14 cellular contexts compared by ENCODE assay signal in the genomic region with DNA sequence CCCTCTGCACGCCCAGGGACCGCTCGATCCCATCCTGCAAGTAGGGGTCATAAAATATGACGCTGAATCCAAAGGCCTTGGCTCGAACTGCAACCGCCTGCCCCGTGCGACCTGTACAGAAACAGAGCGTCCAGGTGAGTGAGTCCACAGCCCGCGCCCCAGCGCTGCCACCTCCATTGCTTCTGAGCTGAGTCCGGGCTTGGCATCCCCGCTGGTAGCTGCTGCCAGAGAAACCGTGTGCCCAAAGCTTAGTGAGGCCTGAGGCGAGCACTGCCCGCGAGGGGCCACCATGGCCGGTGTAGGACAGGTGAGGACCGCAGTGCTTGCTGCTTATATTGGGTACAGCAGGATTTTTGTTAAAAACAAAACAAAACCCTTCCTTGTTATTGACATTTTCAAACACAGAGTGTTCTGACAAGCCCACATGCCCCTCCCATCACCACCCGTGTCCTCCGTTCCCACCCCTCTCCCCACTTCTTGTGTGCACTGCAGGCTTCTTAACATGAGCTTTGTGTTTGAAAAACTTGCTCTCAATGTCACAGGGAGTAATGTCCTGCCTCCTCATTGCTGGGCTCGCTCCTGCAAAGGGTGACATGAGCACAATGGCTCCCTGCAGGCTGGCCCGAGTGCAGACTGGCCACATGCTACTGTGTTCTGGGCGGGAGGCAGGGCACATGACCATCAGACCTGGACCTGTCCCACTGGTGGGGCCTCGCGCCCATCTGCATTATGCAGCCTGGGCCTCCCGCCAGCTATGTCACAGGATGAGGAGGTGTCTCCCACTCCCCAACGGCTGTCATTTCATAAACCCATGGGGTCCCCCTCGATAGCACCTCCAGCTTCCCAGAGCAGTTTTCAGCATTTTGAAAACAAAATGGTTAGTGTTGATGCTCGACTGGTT. TPM values are rescaled to one million over a fixed set of nuclear protein-coding genes. Genes with fewer than 3 reads are reported as not detected.
DNase-seq lines count a peak whose midpoint lies in the region; ATAC-seq, FAIRE-seq and TF ChIP-seq lines count a peak whose summit lies in the region.
"Had no signal": no experiment of that assay in that cellular context is flagged by ENCODE, and none has a peak within 500 bp of the region (broad histone marks: within the 10 kb centered on the region; RNA-seq: fewer than 3 reads in every experiment).

No MANE protein-coding gene starts in this region.

- TF ChIP-seq CTCF in HCT116 (IDR thresholded peaks at IDR 0.05 in 2 of 3, conservative IDR thresholded peaks at IDR 0.05 in 1 of 3; ENCODE audit: borderline replicate concordance in 1 of 3, insufficient read depth in 1 of 3, low read depth in 2 of 3, low read length in 2 of 3) (no peak), brain (conservative IDR thresholded peaks at IDR 0.05) (no peak), HepG2 (CRISPR knock-in tag; IDR thresholded peaks at IDR 0.05) (no peak), natural killer cell (IDR thresholded peaks at IDR 0.05) (no peak)

- H3K36me3 ChIP-seq in HCT116 (ENCODE audit: control insufficient read depth in 1 of 2, insufficient read depth in 2 of 2, low read length in 2 of 2) (peaks cover 67 to 76% of the 10 kb centered on the region in 2 experiments), HepG2 (replicated peaks in 1 of 2; ENCODE audit: control insufficient read depth in 1 of 2, insufficient read depth in 2 of 2, low read length in 2 of 2) (peaks cover 0 to 2% of the 10 kb centered on the region in 2 experiments; a peak in 1 of 5 replicates)

- no peak overlapping the region for H2AFZ ChIP-seq in HCT116 (ENCODE audit: low read depth, low read length, poor library complexity, severe bottlenecking)
- H2AFZ ChIP-seq in HepG2 (ENCODE audit: low read length), result no peak overlapping the region

- no peak overlapping the region for H3K4me2 ChIP-seq in HCT116 (ENCODE audit: low read length)
- H3K4me2 ChIP-seq in HepG2 (ENCODE audit: low read depth, low read length), result no peak overlapping the region

- H3K9me2 ChIP-seq in HCT116 (ENCODE audit: insufficient read depth), result no peaks in the 10 kb centered on the region

- no peak overlapping the region for H3K27ac ChIP-seq in HCT116 (ENCODE audit: low read depth, low read length)
- H3K27ac ChIP-seq in HepG2 (ENCODE audit: extremely low read length, insufficient read depth, low read length), result no peak overlapping the region

- H3K4me3 ChIP-seq in HCT116 (replicated peaks in 1 of 2; ENCODE audit: low read depth in 1 of 2, low read length in 2 of 2) (no peak overlapping the region), HepG2 (replicated peaks in 1 of 3; ENCODE audit: insufficient read depth in 1 of 3, low read depth in 2 of 3, low read length in 3 of 3) (no peak overlapping the region)
- H3K4me3 ChIP-seq: ascending aorta, MG63, psoas muscle, tibial nerve had no signal

- H3K27ac Mint-ChIP-seq in brain, result peak overlapping the region; percentile 51 to 91 (median 90)
- no peak overlapping the region for H3K27ac Mint-ChIP-seq in activated naive CD4-positive, alpha-beta T cell treated with anti-CD3 and anti-CD28 coated beads, Interleukin-2, amount 10 ng/mL, durations not matched to agents 7 days and 5 days
- peak overlapping the region in 1 of 2 donors; percentile 21 for H3K27ac Mint-ChIP-seq in natural killer cell
- H3K27ac Mint-ChIP-seq: activated CD4-positive, alpha-beta T cell treated with anti-CD3 and anti-CD28 coated beads, Interleukin-2, amount 10 ng/mL, durations not matched to agents 24 days and 14 days had no signal

- RAD21 ChIA-PET in HCT116 (lab: Charles Lee; ENCODE audit: low non-redundant PET in 1 of 2, low total read pairs in 2 of 2, uncharacterized antibody in 2 of 2, unreplicated experiment in 2 of 2), result no interaction called here

- ATAC-seq in HCT116 (no peak), HepG2 (peak; percentile 11; the same call in 2 of the 3 replicates), natural killer cell (no peak)
- ATAC-seq: psoas muscle had no signal

- H4K20me1 ChIP-seq in HCT116 (ENCODE audit: insufficient read depth) (peaks cover 10% of the 10 kb centered on the region; the same call in 1 of the 2 replicates), HepG2 (ENCODE audit: insufficient read depth, low read length) (no peaks in the 10 kb centered on the region; the same call in 1 of the 2 replicates)

- H3K9me3 ChIP-seq in HCT116 (ENCODE audit: control insufficient read depth in 1 of 2, insufficient read depth in 1 of 2, low read depth in 1 of 2, low read length in 2 of 2) (no peaks in the 10 kb centered on the region), HepG2 (ENCODE audit: low read length) (no peaks in the 10 kb centered on the region)
- H3K9me3 ChIP-seq: ascending aorta, MG63, psoas muscle, tibial nerve had no signal

- no peak for TF ChIP-seq POLR2A in HCT116 (IDR thresholded peaks at IDR 0.05; ENCODE audit: borderline replicate concordance, extremely low read depth, insufficient read depth, insufficient read length)
- TF ChIP-seq POLR2A in HepG2 (IDR thresholded peaks at IDR 0.05; ENCODE audit: insufficient read depth in 1 of 2, low read depth in 2 of 2, low read length in 2 of 2), result no peak

- DNase-seq in HCT116 (ENCODE audit: low read depth, low spot score) (no peak), HepG2 (ENCODE audit: low spot score) (no peak), natural killer cell (no peak)
- DNase-seq in stimulated activated CD8-positive, alpha-beta memory T cell treated with anti-CD3 and anti-CD28 coated beads, Interleukin-4, amount 100 ng/mL, for 48 hours, result peak; percentile 18
- no peak for DNase-seq in activated naive CD4-positive, alpha-beta T cell treated with anti-CD3 and anti-CD28 coated beads, Interleukin-2, amount 10 ng/mL, durations not matched to agents 7 days and 5 days
- no peak for DNase-seq in activated CD4-positive, alpha-beta T cell treated with anti-CD3 and anti-CD28 coated beads for 4 hours
- DNase-seq: activated CD4-positive, alpha-beta T cell treated with anti-CD3 and anti-CD28 coated beads, Interleukin-2, amount 10 ng/mL, durations not matched to agents 24 days and 14 days; effector CD4-positive, alpha-beta T cell; MG63; T-helper 2 cell had no signal

- intact Hi-C loops in HCT116 (cut with micrococcal nuclease) (loop anchor here (5.0 to 10.0 kb wide), 2 partner anchors 350 to 632 kb away; no protein-coding TSS in a partner anchor), HepG2 (cut with micrococcal nuclease; ENCODE audit: unreplicated experiment) (no loop called here), natural killer cell (cut with micrococcal nuclease) (loop anchor here (5.0 kb wide), 1 partner anchor 347 kb away; no protein-coding TSS in a partner anchor)

- FAIRE-seq in HepG2 (lab: Jason Lieb, UNC), result no peak

- POLR2A ChIA-PET in HCT116 (lab: Charles Lee), result no interaction called here
- POLR2A ChIA-PET in HepG2 (lab: Yijun Ruan, JAX), result no interaction called here

- H3K79me2 ChIP-seq in HCT116 (ENCODE audit: insufficient read depth, low read length) (peaks cover 6% of the 10 kb centered on the region; the same call in 1 of the 2 replicates), HepG2 (ENCODE audit: insufficient read depth, low read length) (no peaks in the 10 kb centered on the region)

- TF ChIP-seq RAD21 in HCT116 (IDR thresholded peaks at IDR 0.05; ENCODE audit: low read depth), result no peak
- no peak for TF ChIP-seq RAD21 in HepG2 (CRISPR knock-in tag; IDR thresholded peaks at IDR 0.05)

- H3K27me3 ChIP-seq in HCT116 (ENCODE audit: insufficient read depth, low read length) (no peaks in the 10 kb centered on the region), HepG2 (ENCODE audit: control insufficient read depth in 1 of 2, insufficient read depth in 2 of 2, low read length in 2 of 2) (peaks cover 2 to 23% of the 10 kb centered on the region in 2 experiments; a peak in 3 of 5 replicates)
- H3K27me3 ChIP-seq: ascending aorta, MG63, tibial nerve had no signal

- H3K4me1 Mint-ChIP-seq in brain (peaks cover 24% of the 10 kb centered on the region), natural killer cell (peaks cover 3 to 4% of the 10 kb centered on the region in 2 donors)
- H3K4me1 Mint-ChIP-seq in activated naive CD4-positive, alpha-beta T cell treated with anti-CD3 and anti-CD28 coated beads, Interleukin-2, amount 10 ng/mL, durations not matched to agents 7 days and 5 days, result no peaks in the 10 kb centered on the region
- H3K4me1 Mint-ChIP-seq: activated CD4-positive, alpha-beta T cell treated with anti-CD3 and anti-CD28 coated beads, Interleukin-2, amount 10 ng/mL, durations not matched to agents 24 days and 14 days had no signal

- H3K27me3 Mint-ChIP-seq in brain (no peaks in the 10 kb centered on the region), natural killer cell (ENCODE audit: low read depth in 2 of 2) (no peaks in the 10 kb centered on the region)
- H3K27me3 Mint-ChIP-seq in activated naive CD4-positive, alpha-beta T cell treated with anti-CD3 and anti-CD28 coated beads, Interleukin-2, amount 10 ng/mL, durations not matched to agents 7 days and 5 days, result peaks cover under 1% of the 10 kb centered on the region
- H3K27me3 Mint-ChIP-seq: activated CD4-positive, alpha-beta T cell treated with anti-CD3 and anti-CD28 coated beads, Interleukin-2, amount 10 ng/mL, durations not matched to agents 24 days and 14 days had no signal

- H3K36me3 Mint-ChIP-seq in brain, result peaks cover 72% of the 10 kb centered on the region
- H3K36me3 Mint-ChIP-seq in activated naive CD4-positive, alpha-beta T cell treated with anti-CD3 and anti-CD28 coated beads, Interleukin-2, amount 10 ng/mL, durations not matched to agents 7 days and 5 days, result no peaks in the 10 kb centered on the region
- H3K36me3 Mint-ChIP-seq in natural killer cell, result no peaks in the 10 kb centered on the region

- no peak overlapping the region for H3K4me3 Mint-ChIP-seq in brain
- no peak overlapping the region for H3K4me3 Mint-ChIP-seq in activated naive CD4-positive, alpha-beta T cell treated with anti-CD3 and anti-CD28 coated beads, Interleukin-2, amount 10 ng/mL, durations not matched to agents 7 days and 5 days
- no peak overlapping the region for H3K4me3 Mint-ChIP-seq in natural killer cell
- H3K4me3 Mint-ChIP-seq: activated CD4-positive, alpha-beta T cell treated with anti-CD3 and anti-CD28 coated beads, Interleukin-2, amount 10 ng/mL, durations not matched to agents 24 days and 14 days had no signal

- BruUV-seq in HCT116 (replicated peaks; lab: Mats Ljungman, UMichigan), result no TSS peak
- BruUV-seq in HepG2 (replicated peaks; lab: Mats Ljungman, UMichigan), result no TSS peak

- in situ Hi-C loops in HepG2 (cut with HindIII; ENCODE audit: extremely low pct_ligation_motif_present, low pct_unique_long_range_greater_than_20kb), result no loop called here

- TF ChIP-seq EP300 in HepG2 (IDR thresholded peaks at IDR 0.05; ENCODE audit: low read depth in 2 of 2, low read length in 2 of 2) (no peak), HepG2 (CRISPR knock-in tag; IDR thresholded peaks at IDR 0.05; ENCODE audit: borderline replicate concordance) (no peak)

- CTCF ChIA-PET in HCT116 (lab: Charles Lee), result no interaction called here
- CTCF ChIA-PET in HepG2 (lab: Yijun Ruan, JAX; ENCODE audit: low intra/inter-chr PET ratio, low total read pairs), result no interaction called here
- CTCF ChIA-PET in activated naive CD4-positive, alpha-beta T cell treated with anti-CD3 and anti-CD28 coated beads, Interleukin-2, amount 10 ng/mL, durations not matched to agents 7 days and 5 days (lab: Charles Lee), result no interaction called here

- H3K9ac ChIP-seq in HCT116 (ENCODE audit: low read length) (no peak overlapping the region), HepG2 (ENCODE audit: insufficient read depth, low read depth, low read length) (no peak overlapping the region)

- H3K9me3 Mint-ChIP-seq in brain (no peaks in the 10 kb centered on the region), natural killer cell (no peaks in the 10 kb centered on the region)
- H3K9me3 Mint-ChIP-seq in activated naive CD4-positive, alpha-beta T cell treated with anti-CD3 and anti-CD28 coated beads, Interleukin-2, amount 10 ng/mL, durations not matched to agents 7 days and 5 days, result no peaks in the 10 kb centered on the region
- H3K9me3 Mint-ChIP-seq: activated CD4-positive, alpha-beta T cell treated with anti-CD3 and anti-CD28 coated beads, Interleukin-2, amount 10 ng/mL, durations not matched to agents 24 days and 14 days had no signal

- 75% methylated on average over 19 of the region's 31 CpGs for WGBS in HepG2 (ENCODE audit: low lambda C conversion rate)

- H3K4me1 ChIP-seq in HCT116 (ENCODE audit: control insufficient read depth in 1 of 2, insufficient read depth in 2 of 2, low read length in 2 of 2) (no peaks in the 10 kb centered on the region), HepG2 (ENCODE audit: insufficient read depth, low read length) (peaks cover under 1% of the 10 kb centered on the region; the same call in 1 of the 2 replicates)

RNA-seq across cellular contexts. Expression of gene ZRANB1, which starts 52.9 kb away (rescaled TPM):
- total RNA-seq in HCT116 (2021; ENCODE audit: unreplicated experiment) (23.9 TPM), HepG2 (2016; rRNA removed; fragmentation: Illumina TruSeq; extraction: Trizol) (19.6 and 20.7 TPM in 2 replicates), natural killer cell (10 to 100 TPM; 18.0 to 20.5 (median 18.8) TPM)
- polyA plus RNA-seq in HCT116 (2012), result 9.9 and 10.8 TPM in 2 replicates
- polyA plus RNA-seq in brain (ENCODE audit: insufficient read depth, low read depth, low replicate concordance) (18.7 TPM), HepG2 (2011; rRNA removed) (9.6 and 10.3 TPM in 2 replicates)
- 38.1 and 44.9 TPM in 2 replicates for total RNA-seq in HepG2 (2016; cell fraction: cytosol; rRNA removed; fragmentation: Illumina TruSeq; extraction: Trizol; ENCODE audit: low read depth)
- 19.4 and 21.1 TPM in 2 replicates for total RNA-seq in HepG2 (2016; cell fraction: insoluble cytoplasmic fraction; rRNA removed; fragmentation: Illumina TruSeq; extraction: Trizol)
- total RNA-seq in HepG2 (2016; cell fraction: membrane; rRNA removed; fragmentation: Illumina TruSeq; extraction: Trizol), result 26.2 and 28.8 TPM in 2 replicates
- 22.1 and 22.3 TPM in 2 replicates for total RNA-seq in HepG2 (2016; cell fraction: nucleus; rRNA removed; fragmentation: Illumina TruSeq; extraction: Trizol)
- 5.2 and 8.8 TPM in 2 replicates for polyA plus RNA-seq in HepG2 (2011; cell fraction: cytosol; rRNA removed)
- polyA plus RNA-seq in HepG2 (2011; cell fraction: nucleus; rRNA removed), result 4.3 and 5.7 TPM in 2 replicates
- 13.8 and 15.9 TPM in 2 replicates for polyA plus RNA-seq in HepG2 (2012)
- polyA plus RNA-seq in HepG2 (2016; cell fraction: cytosol; fragmentation: Illumina TruSeq; extraction: Trizol; ENCODE audit: low read depth), result 2.2 and 2.6 TPM in 2 replicates
- polyA plus RNA-seq in HepG2 (2016; cell fraction: insoluble cytoplasmic fraction; fragmentation: Illumina TruSeq; extraction: Trizol; ENCODE audit: low read depth), result 15.8 and 16.5 TPM in 2 replicates
- 7.6 and 8.4 TPM in 2 replicates for polyA plus RNA-seq in HepG2 (2016; cell fraction: membrane; fragmentation: Illumina TruSeq; extraction: Trizol; ENCODE audit: low read depth)
- polyA plus RNA-seq in HepG2 (2016; cell fraction: nucleus; fragmentation: Illumina TruSeq; extraction: Trizol; ENCODE audit: insufficient read depth, low read depth), result 18.8 and 21.5 TPM in 2 replicates
- 14.9 and 19.7 TPM in 2 replicates for polyA minus RNA-seq in HepG2 (2011; rRNA and poly(A)+ RNA removed; ENCODE audit: low replicate concordance)
- polyA minus RNA-seq in HepG2 (2011; cell fraction: cytosol; rRNA and poly(A)+ RNA removed), result 15.5 and 21.6 TPM in 2 replicates
- polyA minus RNA-seq in HepG2 (2011; cell fraction: nucleus; rRNA and poly(A)+ RNA removed), result 30.3 and 31.8 TPM in 2 replicates

Comparison
In these comparisons a context has a peak if more than half of its experiments do, and no peak if none do; other contexts are left out.
1. Of the 20 proteins assayed by ChIP-seq in both HepG2 and HCT116: peak only in HepG2: none; only in HCT116: POLR2AphosphoS5; in both: none; in neither: 19.